ENCODE assay signal across 20 cellular contexts in the genomic region with DNA sequence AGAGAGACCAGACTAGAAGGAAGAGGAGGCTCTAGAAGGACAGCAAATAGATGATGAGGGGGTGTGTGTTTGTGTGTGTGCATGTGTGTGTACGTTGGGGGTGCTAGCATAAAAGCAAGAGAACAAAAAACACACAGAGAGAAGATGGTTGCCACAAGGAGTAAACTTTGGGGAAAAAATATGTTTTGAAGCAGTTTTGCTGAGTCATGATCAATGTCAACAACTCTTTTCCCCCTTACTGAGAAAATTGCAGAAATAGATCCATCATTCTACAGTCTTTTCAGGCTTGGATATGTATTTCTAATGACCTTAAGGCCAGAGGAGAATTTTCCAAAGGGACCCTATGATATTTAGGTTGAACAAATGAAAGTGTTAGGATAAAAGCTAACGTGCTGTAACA.
DNase-seq lines count a peak whose midpoint lies in the region; ATAC-seq, FAIRE-seq and TF ChIP-seq lines count a peak whose summit lies in the region.
"Had no signal": no experiment of that assay in that cellular context is flagged by ENCODE, and none has a peak within 500 bp of the region (broad histone marks: within the 10 kb centered on the region; RNA-seq: fewer than 3 reads in every experiment).

No MANE protein-coding gene starts in this region.

- H2AFZ ChIP-seq in HepG2 (ENCODE audit: low read length) (no peak overlapping the region), GM23338 (no peak overlapping the region; the same call in 1 of the 2 replicates), astrocyte (ENCODE audit: low read depth, low read length) (no peak overlapping the region)

- intact Hi-C loops in HepG2 (cut with micrococcal nuclease; ENCODE audit: unreplicated experiment): no loop called here
- intact Hi-C loops in right lobe of liver (cut with DNase I): no loop called here
- intact Hi-C loops in sciatic nerve (cut with DNase I): no loop called here
- intact Hi-C loops in activated CD4-positive, alpha-beta memory T cell treated with anti-CD3 and anti-CD28 coated beads for 36 hours (cut with micrococcal nuclease): no loop called here
- intact Hi-C loops in cardiac septum (cut with DNase I): no loop called here

- H3F3A ChIP-seq in GM23338 (replicated peaks; ENCODE audit: low read depth): no peaks in the 10 kb centered on the region

- TF ChIP-seq POLR2A in HepG2 (IDR thresholded peaks at IDR 0.05; ENCODE audit: insufficient read depth in 1 of 2, low read depth in 2 of 2, low read length in 2 of 2) (no peak), right lobe of liver (IDR thresholded peaks at IDR 0.05) (no peak)

- H3K9me3 ChIP-seq in HepG2 (ENCODE audit: low read length): no peaks in the 10 kb centered on the region
- no peaks in the 10 kb centered on the region for H3K9me3 ChIP-seq in right lobe of liver
- H3K9me3 ChIP-seq in astrocyte (ENCODE audit: insufficient read depth, low read depth, low read length): no peaks in the 10 kb centered on the region
- H3K9me3 ChIP-seq: BE2C, HAP-1 had no signal

- 19% methylated on average over 2 of the region's 2 CpGs for WGBS in HepG2 (ENCODE audit: low lambda C conversion rate)
- 52% methylated on average over 2 of the region's 2 CpGs for WGBS in right lobe of liver (ENCODE audit: insufficient coverage, low coverage, low lambda C conversion rate, missing lambda C conversion rate)

- no peak overlapping the region for H3K9ac ChIP-seq in HepG2 (ENCODE audit: insufficient read depth, low read depth, low read length)
- no peak overlapping the region for H3K9ac ChIP-seq in astrocyte (ENCODE audit: low read length)

- H3K27ac Mint-ChIP-seq in GM23338 (peak overlapping the region; percentile 18; the same call in 1 of the 2 replicates), astrocyte (ENCODE audit: unreplicated experiment) (no peak overlapping the region)
- no peak overlapping the region for H3K27ac Mint-ChIP-seq in activated CD4-positive, alpha-beta memory T cell treated with anti-CD3 and anti-CD28 coated beads for 36 hours
- H3K27ac Mint-ChIP-seq: CD14-positive monocyte; CD4-positive, alpha-beta memory T cell; IgD-negative memory B cell had no signal

- H3K9me3 Mint-ChIP-seq in GM23338 (peaks cover 3% of the 10 kb centered on the region; the same call in 2 of the 3 replicates), astrocyte (ENCODE audit: unreplicated experiment) (no peaks in the 10 kb centered on the region)
- no peaks in the 10 kb centered on the region for H3K9me3 Mint-ChIP-seq in activated CD4-positive, alpha-beta memory T cell treated with anti-CD3 and anti-CD28 coated beads for 36 hours

- ATAC-seq in HepG2: no peak
- ATAC-seq in right lobe of liver: no peak
- ATAC-seq in GM23338: no peak
- no peak for ATAC-seq in sciatic nerve
- ATAC-seq: GM12878 had no signal

- H3K36me3 ChIP-seq in HepG2 (replicated peaks in 1 of 2; ENCODE audit: control insufficient read depth in 1 of 2, insufficient read depth in 2 of 2, low read length in 2 of 2): no peaks in the 10 kb centered on the region
- no peaks in the 10 kb centered on the region for H3K36me3 ChIP-seq in right lobe of liver
- no peaks in the 10 kb centered on the region for H3K36me3 ChIP-seq in GM23338 (ENCODE audit: insufficient read depth)
- H3K36me3 ChIP-seq in astrocyte (ENCODE audit: insufficient read depth, low read length): no peaks in the 10 kb centered on the region
- H3K36me3 ChIP-seq: BE2C, HAP-1 had no signal

- H3K79me2 ChIP-seq in HepG2 (ENCODE audit: insufficient read depth, low read length) (no peaks in the 10 kb centered on the region), GM23338 (replicated peaks; ENCODE audit: insufficient read depth) (no peaks in the 10 kb centered on the region), astrocyte (ENCODE audit: insufficient read depth, low read length) (no peaks in the 10 kb centered on the region)

- H3K4me2 ChIP-seq in HepG2 (ENCODE audit: low read depth, low read length) (no peak overlapping the region), GM23338 (no peak overlapping the region), astrocyte (ENCODE audit: low read length) (no peak overlapping the region)

- H3K4me1 Mint-ChIP-seq in GM23338 (no peaks in the 10 kb centered on the region), astrocyte (ENCODE audit: low read depth, unreplicated experiment) (no peaks in the 10 kb centered on the region)
- H3K4me1 Mint-ChIP-seq in activated CD4-positive, alpha-beta memory T cell treated with anti-CD3 and anti-CD28 coated beads for 36 hours (ENCODE audit: low read depth): no peaks in the 10 kb centered on the region
- H3K4me1 Mint-ChIP-seq: CD14-positive monocyte; CD4-positive, alpha-beta memory T cell had no signal

- H3K4me3 Mint-ChIP-seq in GM23338 (no peak overlapping the region), astrocyte (ENCODE audit: unreplicated experiment) (no peak overlapping the region)
- H3K4me3 Mint-ChIP-seq in activated CD4-positive, alpha-beta memory T cell treated with anti-CD3 and anti-CD28 coated beads for 36 hours: no peak overlapping the region
- H3K4me3 Mint-ChIP-seq: CD14-positive monocyte; CD4-positive, alpha-beta memory T cell; IgD-negative memory B cell had no signal

- H3K27ac ChIP-seq in HepG2 (ENCODE audit: extremely low read length, insufficient read depth, low read length) (no peak overlapping the region), right lobe of liver (no peak overlapping the region), GM23338 (ENCODE audit: low read depth) (no peak overlapping the region), astrocyte (ENCODE audit: low read depth, low read length) (no peak overlapping the region)

- in situ Hi-C loops in HepG2 (cut with HindIII; ENCODE audit: extremely low pct_ligation_motif_present, low pct_unique_long_range_greater_than_20kb): no loop called here

- BruUV-seq in HepG2 (replicated peaks; lab: Mats Ljungman, UMichigan): no TSS peak

- H4K20me1 ChIP-seq in HepG2 (ENCODE audit: insufficient read depth, low read length) (no peaks in the 10 kb centered on the region), GM23338 (replicated peaks; ENCODE audit: insufficient read depth) (no peaks in the 10 kb centered on the region), astrocyte (ENCODE audit: insufficient read depth, low read length) (no peaks in the 10 kb centered on the region)

- POLR2A ChIA-PET in HepG2 (lab: Yijun Ruan, JAX): no interaction called here
- POLR2A ChIA-PET in activated CD4-positive, alpha-beta memory T cell treated with anti-CD3 and anti-CD28 coated beads for 36 hours (lab: Charles Lee): no interaction called here

- H3K9me2 ChIP-seq in GM23338 (ENCODE audit: insufficient read depth): no peaks in the 10 kb centered on the region

- H3K27me3 Mint-ChIP-seq in GM23338 (ENCODE audit: insufficient read depth, low read depth, poor library complexity): peaks cover 4% of the 10 kb centered on the region
- peaks cover 6% of the 10 kb centered on the region for H3K27me3 Mint-ChIP-seq in astrocyte (ENCODE audit: low read depth, unreplicated experiment)
- no peaks in the 10 kb centered on the region for H3K27me3 Mint-ChIP-seq in activated CD4-positive, alpha-beta memory T cell treated with anti-CD3 and anti-CD28 coated beads for 36 hours
- H3K27me3 Mint-ChIP-seq: CD4-positive, alpha-beta memory T cell had no signal

- TF ChIP-seq CTCF in HepG2 (CRISPR knock-in tag; IDR thresholded peaks at IDR 0.05) (no peak), right lobe of liver (IDR thresholded peaks at IDR 0.05) (no peak), GM23338 (conservative IDR thresholded peaks at IDR 0.05; ENCODE audit: low read depth in 2 of 2) (no peak), astrocyte (IDR thresholded peaks at IDR 0.05; ENCODE audit: insufficient read depth, low read depth, low read length) (no peak)

- H3K4me1 ChIP-seq in HepG2 (ENCODE audit: insufficient read depth, low read length) (no peaks in the 10 kb centered on the region), right lobe of liver (no peaks in the 10 kb centered on the region), GM23338 (ENCODE audit: insufficient read depth) (no peaks in the 10 kb centered on the region), astrocyte (ENCODE audit: insufficient read depth, low read length) (no peaks in the 10 kb centered on the region)
- H3K4me1 ChIP-seq: BE2C, HAP-1 had no signal

- TF ChIP-seq RAD21 in HepG2 (CRISPR knock-in tag; IDR thresholded peaks at IDR 0.05): no peak

- H3K4me3 ChIP-seq in HepG2 (replicated peaks in 1 of 3; ENCODE audit: insufficient read depth in 1 of 3, low read depth in 2 of 3, low read length in 3 of 3) (no peak overlapping the region), right lobe of liver (no peak overlapping the region), GM23338 (no peak overlapping the region), astrocyte (ENCODE audit: insufficient read depth, low read depth, low read length) (no peak overlapping the region)
- H3K4me3 ChIP-seq: GM12878, HAP-1 had no signal

- DNase-seq in HepG2 (ENCODE audit: low spot score) (no peak), right lobe of liver (no peak), GM23338 (ENCODE audit: low spot score) (no peak), astrocyte (ENCODE audit: low read depth) (no peak), sciatic nerve (ENCODE audit: low spot score) (no peak), cardiac septum (ENCODE audit: low spot score) (no peak)
- no peak for DNase-seq in activated CD4-positive, alpha-beta memory T cell treated with anti-CD3 and anti-CD28 coated beads for 36 hours
- DNase-seq: ACHN; BE2C; CD4-positive, alpha-beta memory T cell; COR-L47; DMS79 treated with DMSO at 0.1 percent for 48 hours; GF-D8; Kasumi-1; KG1 had no signal

- FAIRE-seq in HepG2 (lab: Jason Lieb, UNC) (no peak), astrocyte (lab: Jason Lieb, UNC) (peak; percentile 45)
- FAIRE-seq: D721Med, GM12878 had no signal

- CTCF ChIA-PET in HepG2 (lab: Yijun Ruan, JAX; ENCODE audit: low intra/inter-chr PET ratio, low total read pairs): no interaction called here
- CTCF ChIA-PET in activated CD4-positive, alpha-beta memory T cell treated with anti-CD3 and anti-CD28 coated beads for 36 hours (lab: Charles Lee): no interaction called here

- H3K36me3 Mint-ChIP-seq in GM23338 (ENCODE audit: low read depth) (0 out of 3 replicates have a peak, but pooled peaks cover 3% of the 10 kb centered on the region), astrocyte (ENCODE audit: low read depth, unreplicated experiment) (no peaks in the 10 kb centered on the region)
- H3K36me3 Mint-ChIP-seq in activated CD4-positive, alpha-beta memory T cell treated with anti-CD3 and anti-CD28 coated beads for 36 hours: no peaks in the 10 kb centered on the region
- H3K36me3 Mint-ChIP-seq: CD14-positive monocyte; CD4-positive, alpha-beta memory T cell; IgD-negative memory B cell had no signal

- TF ChIP-seq EP300 in HepG2 (IDR thresholded peaks at IDR 0.05; ENCODE audit: low read depth in 2 of 2, low read length in 2 of 2): no peak
- TF ChIP-seq EP300 in HepG2 (CRISPR knock-in tag; IDR thresholded peaks at IDR 0.05; ENCODE audit: borderline replicate concordance): no peak

- no peaks in the 10 kb centered on the region for H3K27me3 ChIP-seq in HepG2 (ENCODE audit: control insufficient read depth in 1 of 2, insufficient read depth in 2 of 2, low read length in 2 of 2)
- no peaks in the 10 kb centered on the region for H3K27me3 ChIP-seq in right lobe of liver
- no peaks in the 10 kb centered on the region for H3K27me3 ChIP-seq in GM23338 (ENCODE audit: insufficient read depth)
- no peaks in the 10 kb centered on the region for H3K27me3 ChIP-seq in astrocyte (ENCODE audit: insufficient read depth, low read length)
- H3K27me3 ChIP-seq: BE2C had no signal
